1 cellular context compared by ENCODE assay signal in the genomic region with DNA sequence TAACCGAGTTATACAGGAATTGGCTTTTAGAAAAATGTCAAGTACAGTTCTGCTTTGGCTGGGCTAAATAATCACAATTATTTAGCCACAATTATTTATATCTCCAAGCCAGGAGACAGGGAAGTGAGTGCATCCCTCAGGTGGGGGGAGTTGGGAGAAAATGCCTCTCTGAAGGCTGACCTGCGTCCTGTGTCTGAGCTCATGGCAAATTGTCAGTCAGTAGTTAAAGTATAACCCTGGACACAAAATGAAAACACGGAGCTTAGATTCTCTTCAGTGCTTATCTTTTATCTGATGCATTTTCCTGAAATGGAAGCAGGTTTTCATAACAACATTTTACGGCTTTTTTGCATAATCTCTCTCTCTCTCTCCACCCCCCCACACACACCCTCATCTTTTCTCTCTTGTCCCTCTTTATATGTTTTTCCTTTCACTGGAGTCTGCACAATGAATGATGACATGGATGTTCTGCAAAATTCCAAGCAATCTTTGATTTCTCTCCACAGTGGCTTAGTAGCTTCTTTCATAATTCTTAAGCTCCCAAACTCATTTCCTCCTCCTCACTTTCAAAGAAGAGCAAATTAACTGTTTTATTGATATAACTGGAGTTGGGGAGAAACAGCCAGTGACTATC.
TF ChIP-seq lines count a peak whose summit lies in the region.

No MANE protein-coding gene starts in this region.

TF ChIP-seq in HepG2, 621 proteins besides CTCF, POLR2A, EP300 and RAD21 (continued from another document):
- TF ChIP-seq ZBTB46 (CRISPR knock-in tag; IDR thresholded peaks at IDR 0.05; ENCODE audit: borderline replicate concordance) (no peak), HNF4A (CRISPR knock-in tag; IDR thresholded peaks at IDR 0.05) (no peak), STAT6 (CRISPR knock-in tag; IDR thresholded peaks at IDR 0.05; ENCODE audit: borderline replicate concordance) (no peak), HNRNPUL1 (IDR thresholded peaks at IDR 0.05; ENCODE audit: low read depth, low read length) (no peak), ZSCAN12 (CRISPR knock-in tag; IDR thresholded peaks at IDR 0.05) (no peak), ZZZ3 (CRISPR knock-in tag; IDR thresholded peaks at IDR 0.05; ENCODE audit: borderline replicate concordance) (no peak), ZIK1 (CRISPR knock-in tag; IDR thresholded peaks at IDR 0.05; ENCODE audit: borderline replicate concordance, low read depth) (no peak)
